ENCODE assay signal across 8 cellular contexts in the genomic region with DNA sequence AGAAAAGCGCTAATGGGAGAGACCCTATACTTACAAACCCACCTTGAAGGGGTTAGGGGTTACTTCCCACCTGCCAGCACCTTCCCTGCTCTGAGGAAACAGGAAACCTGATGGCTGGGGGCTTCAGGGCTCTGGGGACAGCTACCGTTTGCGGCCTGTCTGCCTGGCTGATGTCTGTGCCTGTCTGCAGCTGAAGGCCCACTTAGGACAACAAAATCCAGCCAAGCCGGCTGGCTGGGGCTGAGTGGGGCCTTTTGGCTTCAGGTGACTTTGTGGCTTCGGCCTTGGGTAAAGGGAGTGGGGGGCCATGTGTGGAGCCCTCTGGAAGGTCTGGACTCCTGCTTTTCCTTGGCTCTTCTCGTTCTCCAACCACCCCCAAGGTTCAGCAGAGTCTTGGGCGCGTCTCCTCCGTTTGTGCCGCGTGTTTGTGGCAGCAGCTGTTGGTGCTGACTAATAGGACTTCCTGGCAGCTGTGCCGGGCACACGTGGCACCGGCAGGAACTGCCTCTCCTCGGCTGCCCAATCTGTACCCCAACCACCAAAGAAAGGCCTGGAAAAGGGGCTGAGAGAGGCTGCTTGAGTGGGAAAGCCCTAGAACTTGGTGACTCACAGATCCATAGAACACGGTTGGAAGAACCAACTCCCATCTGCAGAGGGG.
DNase-seq lines count a peak whose midpoint lies in the region; ATAC-seq and TF ChIP-seq lines count a peak whose summit lies in the region.

No MANE protein-coding gene starts in this region.

- no peaks in the 10 kb centered on the region for H3K27me3 ChIP-seq in A673 (replicated peaks; ENCODE audit: insufficient read depth, low read depth, low read length, poor library complexity)

- peak; percentile 61 for ATAC-seq in effector memory CD8-positive, alpha-beta T cell (replicated peaks)
- ATAC-seq in GM21723 (IDR thresholded peaks at IDR 0.05; ENCODE audit: unreplicated experiment), result no peak

- no peaks in the 10 kb centered on the region for H3K27me3 Mint-ChIP-seq in effector memory CD8-positive, alpha-beta T cell

- H3K4me1 ChIP-seq in A673 (ENCODE audit: insufficient read depth, low read length, poor library complexity, severe bottlenecking), result peaks cover 37% of the 10 kb centered on the region

- no peak overlapping the region for H3K4me3 ChIP-seq in A673 (ENCODE audit: low read depth, low read length, poor library complexity, severe bottlenecking)

- intact Hi-C loops in A673 (cut with micrococcal nuclease; ENCODE audit: unreplicated experiment), result no loop called here
- intact Hi-C loops in posterior cingulate gyrus (cut with DNase I), result loop anchor here (10.0 kb wide), 2 partner anchors 132 to 188 kb away; a partner anchor contains a TSS

- in situ Hi-C loops in KBM-7 (cut with MboI; ENCODE audit: low pct_unique_long_range_greater_than_20kb, low sequenced_read_pairs), result no loop called here

- POLR2A ChIA-PET in A673 (lab: Charles Lee; ENCODE audit: low non-redundant PET), result no interaction called here

- peaks cover 7% of the 10 kb centered on the region for H3K36me3 Mint-ChIP-seq in effector memory CD8-positive, alpha-beta T cell (ENCODE audit: insufficient read depth)

- H3K4me3 Mint-ChIP-seq in effector memory CD8-positive, alpha-beta T cell, result peak overlapping the region; percentile 45 to 62

- H3K27ac ChIP-seq in A673 (ENCODE audit: low read depth, low read length, poor library complexity, severe bottlenecking), result peak overlapping the region; percentile 55

- no TSS peak for BruUV-seq in A673 (replicated peaks; lab: Mats Ljungman, UMichigan)

- no peaks in the 10 kb centered on the region for H3K9me3 Mint-ChIP-seq in effector memory CD8-positive, alpha-beta T cell

- no peaks in the 10 kb centered on the region for H3K9me3 ChIP-seq in A673 (ENCODE audit: low read depth, low read length, poor library complexity, severe bottlenecking)

- H3K27ac Mint-ChIP-seq in effector memory CD8-positive, alpha-beta T cell, result peak overlapping the region; percentile 85 to 86

- no peaks in the 10 kb centered on the region for H3K36me3 ChIP-seq in A673 (ENCODE audit: insufficient read depth, low read length, poor library complexity, severe bottlenecking)

- H3K4me1 Mint-ChIP-seq in effector memory CD8-positive, alpha-beta T cell (ENCODE audit: low read depth in 2 of 2), result peaks cover 53 to 56% of the 10 kb centered on the region in 2 donors

- no peak for TF ChIP-seq CTCF in A673 (conservative IDR thresholded peaks at IDR 0.05; ENCODE audit: low read depth, low read length)

- CTCF ChIA-PET in A673 (lab: Charles Lee), result no interaction called here

- DNase-seq in A673 (ENCODE audit: low spot score) (no peak), KBM-7 (peak; percentile 28), posterior cingulate gyrus (peak; percentile 36 to 94 (median 50)), SK-N-DZ (ENCODE audit: low spot score) (no peak), cortex of kidney (lab: John Stamatoyannopoulos, UW) (no peak)
- DNase-seq in activated CD4-positive, alpha-beta T cell treated with anti-CD3 and anti-CD28 coated beads, Interleukin-2, amount 50 U/mL, for 1 hour, result peak; percentile 47
- peak; percentile 11 to 19 (median 15) for DNase-seq in effector memory CD8-positive, alpha-beta T cell

Comparison
In these comparisons a context has a peak if more than half of its experiments do, and no peak if none do; other contexts are left out.
1. DNase-seq: peak in KBM-7 (single experiment), activated CD4-positive, alpha-beta T cell treated with anti-CD3 and anti-CD28 coated beads, Interleukin-2, amount 50 U/mL, for 1 hour (single experiment), effector memory CD8-positive, alpha-beta T cell (3 of 3) and posterior cingulate gyrus (10 of 10); none in A673 (single experiment), SK-N-DZ (single experiment) and cortex of kidney (single experiment).